ENCODE assay signal across 26 cellular contexts in genomic region chr3:168824107-168824506, GRCh38.
"Had no signal": no experiment of that assay in that cellular context is flagged by ENCODE, and none has a peak within 500 bp of the region (broad histone marks: within the 10 kb centered on the region; RNA-seq: fewer than 3 reads in every experiment).

No MANE protein-coding gene starts in this region.

- DNase-seq: activated CD4-positive, alpha-beta memory T cell treated with anti-CD3 and anti-CD28 coated beads, Interleukin-2, amount 10 ng/mL, durations not matched to agents 7 days and 5 days; activated CD4-positive, alpha-beta T cell treated with anti-CD3 and anti-CD28 coated beads for 1 hour; activated CD4-positive, alpha-beta T cell treated with anti-CD3 and anti-CD28 coated beads, Interleukin-2, amount 10 ng/mL, durations not matched to agents 7 days and 5 days; activated CD8-positive, alpha-beta memory T cell treated with anti-CD3 and anti-CD28 coated beads, Interleukin-2, amount 50 U/mL, for 48 hours; activated gamma-delta T cell; activated naive CD4-positive, alpha-beta T cell treated with anti-CD3 and anti-CD28 coated beads, Interleukin-2, amount 10 ng/mL, durations not matched to agents 7 days and 5 days; activated T-cell treated with anti-CD3 and anti-CD28 coated beads, Interleukin-2, amount 50 U/mL, for 24 hours; amniotic stem cell; caudate nucleus; cortex of kidney; head of caudate nucleus; hypothalamus; immature natural killer cell; lower lobe of right lung; mesenchymal stem cell; stimulated activated CD4-positive, alpha-beta T cell treated with anti-CD3 and anti-CD28 coated beads, Interleukin-15, amount 100 ng/mL, for 24 hours; stimulated activated CD4-positive, alpha-beta T cell treated with anti-CD3 and anti-CD28 coated beads, Interleukin-2, amount 100 ng/mL, for 24 hours; stimulated activated naive B cell treated with anti-CD40 and anti-IgM and Interleukin-4, amounts not matched to agents 10 μg/mL and 1 μg/mL and 100 μg/mL, for 72 hours; stomach; tibial artery; upper lobe of right lung had no signal

- H3K27ac ChIP-seq: gastroesophageal sphincter, lower lobe of right lung, stomach, tibial artery, upper lobe of right lung had no signal

- H3K4me1 ChIP-seq: gastroesophageal sphincter, lower lobe of right lung, right atrium auricular region, stomach, tibial artery, upper lobe of right lung had no signal

- FAIRE-seq: endothelial cell of umbilical vein had no signal

- H3K9me3 ChIP-seq: gastroesophageal sphincter, lower lobe of right lung, right atrium auricular region, stomach, tibial artery, upper lobe of right lung had no signal

- ATAC-seq: gastroesophageal sphincter; left lobe of liver; lower lobe of right lung; natural killer cell treated with Interleukin-12 subunit alpha and Interleukin-12 subunit beta and Interleukin-15 and Interleukin-18, amount 100 ng/mL, for 72 hours; stimulated activated naive B cell treated with anti-CD40 and anti-IgM and Interleukin-4, amounts not matched to agents 10 μg/mL and 1 μg/mL and 100 μg/mL, for 72 hours; upper lobe of right lung had no signal

- H3K36me3 ChIP-seq: gastroesophageal sphincter, lower lobe of right lung, right atrium auricular region, stomach, tibial artery, upper lobe of right lung had no signal

- H3K4me3 ChIP-seq: gastroesophageal sphincter, lower lobe of right lung, right atrium auricular region, stomach, tibial artery, upper lobe of right lung had no signal

- H3K27me3 ChIP-seq: gastroesophageal sphincter, right atrium auricular region, stomach, tibial artery, upper lobe of right lung had no signal
